ENCODE assay signal across 1 cellular context in the genomic region with DNA sequence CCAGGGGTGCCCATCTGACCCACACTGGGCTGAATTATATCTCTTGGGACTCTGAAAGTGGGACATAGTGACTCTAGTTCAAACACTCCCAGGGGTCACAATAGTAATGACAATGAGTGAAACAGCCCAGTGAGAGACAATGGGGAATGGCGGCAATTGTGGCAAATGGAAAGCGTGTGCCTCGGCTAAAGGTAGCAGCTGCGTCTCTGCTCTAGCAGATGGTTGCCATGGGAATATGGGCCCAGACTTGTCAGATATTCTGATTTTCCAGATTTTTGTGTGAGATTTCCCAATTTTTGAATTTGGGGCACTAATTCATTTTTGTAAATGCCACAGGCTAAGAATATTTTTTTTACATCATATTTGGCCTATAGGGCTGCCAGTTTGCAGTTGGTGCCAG.
TF ChIP-seq lines count a peak whose summit lies in the region.

No MANE protein-coding gene starts in this region.

TF ChIP-seq in K562, 482 proteins besides CTCF, POLR2A, EP300 and RAD21:
- TF ChIP-seq, protein P1, sequence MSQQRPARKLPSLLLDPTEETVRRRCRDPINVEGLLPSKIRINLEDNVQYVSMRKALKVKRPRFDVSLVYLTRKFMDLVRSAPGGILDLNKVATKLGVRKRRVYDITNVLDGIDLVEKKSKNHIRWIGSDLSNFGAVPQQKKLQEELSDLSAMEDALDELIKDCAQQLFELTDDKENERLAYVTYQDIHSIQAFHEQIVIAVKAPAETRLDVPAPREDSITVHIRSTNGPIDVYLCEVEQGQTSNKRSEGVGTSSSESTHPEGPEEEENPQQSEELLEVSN (IDR thresholded peaks at IDR 0.05; ENCODE audit: borderline replicate concordance in 1 of 2, extremely low read depth in 1 of 2, insufficient read depth in 1 of 2, insufficient read length in 1 of 2, low read depth in 1 of 2, low read length in 1 of 2, poor library complexity in 1 of 2, severe bottlenecking in 1 of 2) = peak in 1 of 2 experiments; percentile 18
- no peak for TF ChIP-seq GABPB1 (CRISPR knock-in tag; IDR thresholded peaks at IDR 0.05)
- TF ChIP-seq RFX1 (IDR thresholded peaks at IDR 0.05) = peak; percentile 49; the same call in 1 of the 2 replicates
